In genomic region chr2:174629514-174629913, GRCh38 we compare ENCODE assay signal across 20 cellular contexts. TPM values are rescaled to one million over a fixed set of nuclear protein-coding genes. Genes with fewer than 3 reads are reported as not detected.
A peak's percentile ranks its signal among the peaks of the same experiment; 100 is the strongest.
DNase-seq lines count a peak whose midpoint lies in the region; ATAC-seq, FAIRE-seq and TF ChIP-seq lines count a peak whose summit lies in the region.
"Had no signal": no experiment of that assay in that cellular context is flagged by ENCODE, and none has a peak within 500 bp of the region (broad histone marks: within the 10 kb centered on the region; RNA-seq: fewer than 3 reads in every experiment).

No MANE protein-coding gene starts in this region.

- peaks cover 87% of the 10 kb centered on the region for H3K4me1 Mint-ChIP-seq in activated T-cell treated with anti-CD3 and anti-CD28 coated beads, Interleukin-2, amount 50 U/mL, for 72 hours (ENCODE audit: low read depth)
- H3K4me1 Mint-ChIP-seq in activated CD8-positive, alpha-beta T cell treated with anti-CD3 and anti-CD28 coated beads, Interleukin-2, amount 10 ng/mL, durations not matched to agents 7 days and 5 days (ENCODE audit: low read depth), result peaks cover 71% of the 10 kb centered on the region
- peaks cover 56% of the 10 kb centered on the region for H3K4me1 Mint-ChIP-seq in memory B cell

- no peak for ATAC-seq in activated T-cell treated with anti-CD3 and anti-CD28 coated beads, Interleukin-2, amount 50 U/mL, for 72 hours (replicated peaks in 1 of 2)
- ATAC-seq in activated CD8-positive, alpha-beta T cell treated with anti-CD3 and anti-CD28 coated beads, Interleukin-2, amount 10 ng/mL, durations not matched to agents 7 days and 5 days, result no peak
- ATAC-seq in memory B cell (ENCODE audit: low read depth) (no peak), GM18511 (IDR thresholded peaks at IDR 0.05; ENCODE audit: unreplicated experiment) (no peak), HG03159 (IDR thresholded peaks at IDR 0.05; ENCODE audit: unreplicated experiment) (no peak)
- ATAC-seq: GM23338, left lobe of liver, right cardiac atrium, upper lobe of right lung had no signal

- H3K4me3 ChIP-seq in tibial artery, result no peak overlapping the region
- H3K4me3 ChIP-seq: GM23338, Peyer's patch, upper lobe of right lung had no signal

- CTCF ChIA-PET in activated CD8-positive, alpha-beta T cell treated with anti-CD3 and anti-CD28 coated beads, Interleukin-2, amount 10 ng/mL, durations not matched to agents 7 days and 5 days (lab: Charles Lee), result interaction anchor here (0.6 to 3.7 kb wide), 5 partner anchors 10 to 58 kb away, joined by 3 to 24 read pairs (median 3); no protein-coding TSS in a partner anchor

- no peaks in the 10 kb centered on the region for H3K9me3 Mint-ChIP-seq in activated T-cell treated with anti-CD3 and anti-CD28 coated beads, Interleukin-2, amount 50 U/mL, for 72 hours
- no peaks in the 10 kb centered on the region for H3K9me3 Mint-ChIP-seq in activated CD8-positive, alpha-beta T cell treated with anti-CD3 and anti-CD28 coated beads, Interleukin-2, amount 10 ng/mL, durations not matched to agents 7 days and 5 days (ENCODE audit: insufficient read depth)
- no peaks in the 10 kb centered on the region for H3K9me3 Mint-ChIP-seq in memory B cell
- H3K9me3 Mint-ChIP-seq: GM23338 had no signal

- intact Hi-C loops in tibial artery (cut with DNase I; ENCODE audit: low total_unique reads), result no loop called here

- H3K36me3 ChIP-seq in tibial artery, result no peaks in the 10 kb centered on the region
- H3K36me3 ChIP-seq: Peyer's patch had no signal

- peaks cover 29 to 58% of the 10 kb centered on the region in 2 donors for H3K36me3 Mint-ChIP-seq in activated T-cell treated with anti-CD3 and anti-CD28 coated beads, Interleukin-2, amount 50 U/mL, for 72 hours (ENCODE audit: insufficient read depth in 2 of 2)
- peaks cover 84% of the 10 kb centered on the region for H3K36me3 Mint-ChIP-seq in activated CD8-positive, alpha-beta T cell treated with anti-CD3 and anti-CD28 coated beads, Interleukin-2, amount 10 ng/mL, durations not matched to agents 7 days and 5 days (ENCODE audit: low read depth)
- peaks cover 32% of the 10 kb centered on the region for H3K36me3 Mint-ChIP-seq in memory B cell

- peak overlapping the region; percentile 92 to 96 for H3K4me3 Mint-ChIP-seq in activated T-cell treated with anti-CD3 and anti-CD28 coated beads, Interleukin-2, amount 50 U/mL, for 72 hours
- peak overlapping the region; percentile 85 for H3K4me3 Mint-ChIP-seq in activated CD8-positive, alpha-beta T cell treated with anti-CD3 and anti-CD28 coated beads, Interleukin-2, amount 10 ng/mL, durations not matched to agents 7 days and 5 days
- no peak overlapping the region for H3K4me3 Mint-ChIP-seq in memory B cell
- H3K4me3 Mint-ChIP-seq: GM23338 had no signal

- TF ChIP-seq CTCF in tibial artery (IDR thresholded peaks at IDR 0.05), result no peak

- no peaks in the 10 kb centered on the region for H3K27me3 Mint-ChIP-seq in activated T-cell treated with anti-CD3 and anti-CD28 coated beads, Interleukin-2, amount 50 U/mL, for 72 hours (ENCODE audit: low read depth)
- no peaks in the 10 kb centered on the region for H3K27me3 Mint-ChIP-seq in activated CD8-positive, alpha-beta T cell treated with anti-CD3 and anti-CD28 coated beads, Interleukin-2, amount 10 ng/mL, durations not matched to agents 7 days and 5 days (ENCODE audit: low read depth)
- H3K27me3 Mint-ChIP-seq in memory B cell, result no peaks in the 10 kb centered on the region

- no peaks in the 10 kb centered on the region for H3K9me3 ChIP-seq in tibial artery
- H3K9me3 ChIP-seq: Peyer's patch, SK-N-SH, upper lobe of right lung had no signal

- POLR2A ChIA-PET in activated CD8-positive, alpha-beta T cell treated with anti-CD3 and anti-CD28 coated beads, Interleukin-2, amount 10 ng/mL, durations not matched to agents 7 days and 5 days (lab: Charles Lee), result interaction anchor here (0.7 to 2.1 kb wide), 4 partner anchors 9 to 32 kb away, joined by 3 to 6 read pairs (median 4); partner anchors contain the start of gene WIPF1

- no peak for FAIRE-seq in urothelium cell line (lab: Jason Lieb, UNC)
- FAIRE-seq: GM18507 had no signal

- H3K27ac Mint-ChIP-seq in activated T-cell treated with anti-CD3 and anti-CD28 coated beads, Interleukin-2, amount 50 U/mL, for 72 hours, result peak overlapping the region; percentile 99
- peak overlapping the region; percentile 73 for H3K27ac Mint-ChIP-seq in activated CD8-positive, alpha-beta T cell treated with anti-CD3 and anti-CD28 coated beads, Interleukin-2, amount 10 ng/mL, durations not matched to agents 7 days and 5 days
- peak overlapping the region; percentile 71 for H3K27ac Mint-ChIP-seq in memory B cell
- H3K27ac Mint-ChIP-seq: GM23338 had no signal

- peak overlapping the region; percentile 17 to 33 for H3K27ac ChIP-seq in tibial artery
- H3K27ac ChIP-seq: Peyer's patch, upper lobe of right lung had no signal

- H3K27me3 ChIP-seq in tibial artery, result no peaks in the 10 kb centered on the region
- H3K27me3 ChIP-seq: Peyer's patch, upper lobe of right lung had no signal

- DNase-seq in activated T-cell treated with anti-CD3 and anti-CD28 coated beads, Interleukin-2, amount 50 U/mL, for 72 hours, result no peak
- DNase-seq in activated T-cell treated with anti-CD3 and anti-CD28 coated beads, Interleukin-2, amount 50 U/mL, for 1 hour, result no peak
- no peak for DNase-seq in activated CD8-positive, alpha-beta T cell treated with anti-CD3 and anti-CD28 coated beads, Interleukin-2, amount 10 ng/mL, durations not matched to agents 7 days and 5 days
- DNase-seq in memory B cell (ENCODE audit: low spot score in 2 of 2) (no peak), tibial artery (no peak), urothelium cell line (ENCODE audit: low spot score) (no peak)
- DNase-seq: COR-L47; effector memory CD4-positive, alpha-beta T cell; NCI-H2227 treated with DMSO at 0.1 percent for 48 hours; occipital lobe; Peyer's patch; right cardiac atrium; SK-N-SH; stimulated activated CD4-positive, alpha-beta T cell treated with anti-CD3 and anti-CD28 coated beads, Interleukin-15, amount 100 ng/mL, for 24 hours; upper lobe of right lung had no signal

- peaks cover 0 to 85% (median 43%) of the 10 kb centered on the region in 4 donors for H3K4me1 ChIP-seq in tibial artery

RNA-seq across cellular contexts. Expression of gene WIPF1, which starts 31.9 kb away (rescaled TPM):
- total RNA-seq in activated T-cell treated with anti-CD3 and anti-CD28 coated beads, Interleukin-2, amount 50 U/mL, for 72 hours, result 100 to 1,000 TPM; 198 to 237 TPM
- total RNA-seq in activated CD8-positive, alpha-beta T cell treated with anti-CD3 and anti-CD28 coated beads, Interleukin-2, amount 10 ng/mL, durations not matched to agents 7 days and 5 days, result 100 to 1,000 TPM; 357 to 390 TPM
